28 cellular contexts compared by ENCODE assay signal in the genomic region with DNA sequence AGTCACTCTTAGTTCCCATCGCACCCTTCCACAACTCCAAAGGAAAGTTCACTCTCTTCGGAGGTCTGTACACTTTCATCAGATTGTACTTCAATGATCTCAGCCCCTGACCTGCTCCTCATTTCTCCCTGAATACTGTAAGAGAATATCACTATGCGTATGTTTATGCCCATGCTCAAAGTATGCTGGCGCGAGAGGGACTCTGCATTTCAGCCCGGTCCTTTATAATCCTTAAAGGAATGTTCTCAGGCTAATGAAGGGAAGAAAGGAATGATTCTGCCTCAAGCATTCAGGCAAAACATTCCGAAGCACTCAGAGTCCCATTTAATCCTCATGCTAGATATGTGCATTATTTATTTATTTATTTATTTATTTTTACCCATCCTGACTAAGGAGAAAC.
"Had no signal": no experiment of that assay in that cellular context is flagged by ENCODE, and none has a peak within 500 bp of the region (broad histone marks: within the 10 kb centered on the region; RNA-seq: fewer than 3 reads in every experiment).

No MANE protein-coding gene starts in this region.

- H3K36me3 ChIP-seq: esophagus muscularis mucosa, neutrophil, ovary, prostate gland, right atrium auricular region, stomach, suprapubic skin, transverse colon, uterus, WERI-Rb-1 had no signal

- H3K27ac Mint-ChIP-seq: activated naive CD4-positive, alpha-beta T cell treated with anti-CD3 and anti-CD28 coated beads, Interleukin-2, amount 50 U/mL, for 72 hours; activated T-cell treated with anti-CD3 and anti-CD28 coated beads, Interleukin-2, amount 50 U/mL, for 24 hours; activated T-helper 17 cell treated with anti-CD3 and anti-CD28 coated beads, Interleukin-2, amount 50 U/mL, for 72 hours; effector memory CD8-positive, alpha-beta T cell; mesothelial cell of epicardium; natural killer cell; stimulated activated memory B cell treated with anti-CD40 and anti-IgM and Interleukin-4, amounts not matched to agents 10 μg/mL and 1 μg/mL and 100 μg/mL, for 72 hours; T-cell had no signal

- DNase-seq: activated CD4-positive, alpha-beta T cell treated with anti-CD3 and anti-CD28 coated beads for 1 hour; activated CD8-positive, alpha-beta memory T cell treated with anti-CD3 and anti-CD28 coated beads for 24 hours; activated CD8-positive, alpha-beta memory T cell treated with anti-CD3 and anti-CD28 coated beads, Interleukin-2, amount 50 U/mL, for 4 hours; activated T-cell treated with anti-CD3 and anti-CD28 coated beads, Interleukin-2, amount 50 U/mL, for 24 hours; aorta; central memory CD4-positive, alpha-beta T cell; effector memory CD8-positive, alpha-beta T cell; hypothalamus; natural killer cell; ovary; stimulated activated CD4-positive, alpha-beta T cell treated with anti-CD3 and anti-CD28 coated beads, Interleukin-12 subunit alpha, Interleukin-12 subunit beta, amount 100 ng/mL, for 4 hours; stimulated activated CD4-positive, alpha-beta T cell treated with anti-CD3 and anti-CD28 coated beads, Interleukin-1b, Interleukin-23, amount 100 ng/mL, for 48 hours; stomach; T-cell; transverse colon; uterus; WERI-Rb-1 had no signal

- H3K4me3 Mint-ChIP-seq: activated T-cell treated with anti-CD3 and anti-CD28 coated beads, Interleukin-2, amount 50 U/mL, for 24 hours; activated T-helper 17 cell treated with anti-CD3 and anti-CD28 coated beads, Interleukin-2, amount 50 U/mL, for 72 hours; effector memory CD8-positive, alpha-beta T cell; mesothelial cell of epicardium; natural killer cell; stimulated activated memory B cell treated with anti-CD40 and anti-IgM and Interleukin-4, amounts not matched to agents 10 μg/mL and 1 μg/mL and 100 μg/mL, for 72 hours; T-cell had no signal

- H3K4me1 Mint-ChIP-seq: activated T-helper 17 cell treated with anti-CD3 and anti-CD28 coated beads, Interleukin-2, amount 50 U/mL, for 72 hours; natural killer cell; stimulated activated memory B cell treated with anti-CD40 and anti-IgM and Interleukin-4, amounts not matched to agents 10 μg/mL and 1 μg/mL and 100 μg/mL, for 72 hours; T-cell had no signal

- H3K36me3 Mint-ChIP-seq: activated naive CD4-positive, alpha-beta T cell treated with anti-CD3 and anti-CD28 coated beads, Interleukin-2, amount 50 U/mL, for 72 hours; mesothelial cell of epicardium; natural killer cell; stimulated activated memory B cell treated with anti-CD40 and anti-IgM and Interleukin-4, amounts not matched to agents 10 μg/mL and 1 μg/mL and 100 μg/mL, for 72 hours; T-cell had no signal

- H3K4me3 ChIP-seq: esophagus muscularis mucosa, lung, ovary, prostate gland, right atrium auricular region, stomach, suprapubic skin, transverse colon, uterus had no signal

- H3K4me1 ChIP-seq: prostate gland, right atrium auricular region, suprapubic skin, transverse colon, uterus had no signal

- H3K27me3 ChIP-seq: neutrophil, ovary, right atrium auricular region, suprapubic skin, transverse colon, uterus had no signal

- H3K27ac ChIP-seq: esophagus muscularis mucosa, neutrophil, ovary, prostate gland, right atrium auricular region, stomach, suprapubic skin, transverse colon, uterus, WERI-Rb-1 had no signal

- ATAC-seq: activated naive CD4-positive, alpha-beta T cell treated with anti-CD3 and anti-CD28 coated beads, Interleukin-2, amount 50 U/mL, for 72 hours; activated T-helper 17 cell treated with anti-CD3 and anti-CD28 coated beads, Interleukin-2, amount 50 U/mL, for 72 hours; effector memory CD8-positive, alpha-beta T cell; left lobe of liver; natural killer cell; stimulated activated memory B cell treated with anti-CD40 and anti-IgM and Interleukin-4, amounts not matched to agents 10 μg/mL and 1 μg/mL and 100 μg/mL, for 72 hours; T-cell had no signal

- H3K9me3 Mint-ChIP-seq: activated naive CD4-positive, alpha-beta T cell treated with anti-CD3 and anti-CD28 coated beads, Interleukin-2, amount 50 U/mL, for 72 hours; activated T-cell treated with anti-CD3 and anti-CD28 coated beads, Interleukin-2, amount 50 U/mL, for 24 hours; activated T-helper 17 cell treated with anti-CD3 and anti-CD28 coated beads, Interleukin-2, amount 50 U/mL, for 72 hours; effector memory CD8-positive, alpha-beta T cell; mesothelial cell of epicardium; natural killer cell; stimulated activated memory B cell treated with anti-CD40 and anti-IgM and Interleukin-4, amounts not matched to agents 10 μg/mL and 1 μg/mL and 100 μg/mL, for 72 hours; T-cell had no signal

- H3K9me3 ChIP-seq: esophagus muscularis mucosa, neutrophil, ovary, prostate gland, right atrium auricular region, stomach, suprapubic skin, transverse colon, uterus had no signal
